In the genomic region with DNA sequence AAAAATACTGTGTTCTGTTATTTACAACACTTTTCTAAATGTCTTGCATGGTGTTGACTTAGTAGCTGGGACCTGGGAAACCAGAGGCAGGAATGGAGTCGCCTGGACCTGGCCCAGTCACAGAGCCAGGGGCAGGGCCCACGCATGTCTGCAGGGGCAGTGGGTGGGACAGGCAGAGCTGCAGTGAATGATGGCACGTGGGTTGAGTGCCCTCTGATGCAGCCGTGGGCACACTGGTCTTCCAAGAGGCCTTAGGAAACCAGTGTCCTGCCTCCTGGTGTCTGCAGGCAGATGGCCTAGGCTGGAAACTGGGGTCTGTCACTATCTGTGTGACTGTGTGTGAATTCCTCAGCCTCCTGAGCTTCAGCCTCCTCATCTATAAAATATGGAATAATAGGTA, we compare ENCODE assay signal across 2 cellular contexts.
TF ChIP-seq lines count a peak whose summit lies in the region.

No MANE protein-coding gene starts in this region.

TF ChIP-seq in SK-N-SH, 30 proteins besides CTCF, POLR2A, EP300 and RAD21 (continued from another document):
- TF ChIP-seq, protein P1, sequence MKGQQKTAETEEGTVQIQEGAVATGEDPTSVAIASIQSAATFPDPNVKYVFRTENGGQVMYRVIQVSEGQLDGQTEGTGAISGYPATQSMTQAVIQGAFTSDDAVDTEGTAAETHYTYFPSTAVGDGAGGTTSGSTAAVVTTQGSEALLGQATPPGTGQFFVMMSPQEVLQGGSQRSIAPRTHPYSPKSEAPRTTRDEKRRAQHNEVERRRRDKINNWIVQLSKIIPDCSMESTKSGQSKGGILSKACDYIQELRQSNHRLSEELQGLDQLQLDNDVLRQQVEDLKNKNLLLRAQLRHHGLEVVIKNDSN (IDR thresholded peaks at IDR 0.05; ENCODE audit: borderline replicate concordance, low read depth) = no peak
- TF ChIP-seq RCOR1 (IDR thresholded peaks at IDR 0.05; ENCODE audit: low read length) (no peak), TAF1 (IDR thresholded peaks at IDR 0.05; ENCODE audit: borderline replicate concordance, low read depth, low read length) (no peak), IRF3 (IDR thresholded peaks at IDR 0.05; ENCODE audit: low read depth, low read length) (no peak), TEAD4 (IDR thresholded peaks at IDR 0.05; ENCODE audit: borderline replicate concordance, insufficient read depth) (no peak), REST (IDR thresholded peaks at IDR 0.05; ENCODE audit: low read depth, low read length) (no peak), TCF12 (IDR thresholded peaks at IDR 0.05) (no peak), FOSL2 (IDR thresholded peaks at IDR 0.05; ENCODE audit: borderline replicate concordance, low read depth) (no peak), RXRA (IDR thresholded peaks at IDR 0.05; ENCODE audit: borderline replicate concordance, low read depth) (no peak), SMC3 (IDR thresholded peaks at IDR 0.05; ENCODE audit: low read depth, low read length) (no peak), JUND (IDR thresholded peaks at IDR 0.05) (no peak)
- TF ChIP-seq, protein P2, sequence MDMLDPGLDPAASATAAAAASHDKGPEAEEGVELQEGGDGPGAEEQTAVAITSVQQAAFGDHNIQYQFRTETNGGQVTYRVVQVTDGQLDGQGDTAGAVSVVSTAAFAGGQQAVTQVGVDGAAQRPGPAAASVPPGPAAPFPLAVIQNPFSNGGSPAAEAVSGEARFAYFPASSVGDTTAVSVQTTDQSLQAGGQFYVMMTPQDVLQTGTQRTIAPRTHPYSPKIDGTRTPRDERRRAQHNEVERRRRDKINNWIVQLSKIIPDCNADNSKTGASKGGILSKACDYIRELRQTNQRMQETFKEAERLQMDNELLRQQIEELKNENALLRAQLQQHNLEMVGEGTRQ (IDR thresholded peaks at IDR 0.05; ENCODE audit: borderline replicate concordance, low read depth, low read length) = no peak

TF ChIP-seq in SK-N-SH treated with all-trans-retinoic acid at 6 μM for 48 hours, 23 proteins besides CTCF, POLR2A, EP300 and RAD21:
- TF ChIP-seq CREB5 (CRISPR knock-in tag; IDR thresholded peaks at IDR 0.05; ENCODE audit: low read depth) (no peak), BACH2 (CRISPR knock-in tag; IDR thresholded peaks at IDR 0.05; ENCODE audit: borderline replicate concordance) (no peak), ZNF8 (CRISPR knock-in tag; IDR thresholded peaks at IDR 0.05) (no peak), ZFP30 (CRISPR knock-in tag; IDR thresholded peaks at IDR 0.05) (no peak), ZC3H10 (CRISPR knock-in tag; IDR thresholded peaks at IDR 0.05) (no peak), ZNF565 (CRISPR knock-in tag; conservative IDR thresholded peaks at IDR 0.05; ENCODE audit: low read depth) (no peak), ZFP3 (CRISPR knock-in tag; IDR thresholded peaks at IDR 0.05) (no peak), GLIS3 (CRISPR knock-in tag; IDR thresholded peaks at IDR 0.05) (no peak), ISL1 (CRISPR knock-in tag; IDR thresholded peaks at IDR 0.05) (no peak), PATZ1 (CRISPR knock-in tag; IDR thresholded peaks at IDR 0.05; ENCODE audit: borderline replicate concordance) (no peak), CSRNP3 (CRISPR knock-in tag; IDR thresholded peaks at IDR 0.05) (no peak), SNAI2 (CRISPR knock-in tag; IDR thresholded peaks at IDR 0.05) (no peak), RARB (CRISPR knock-in tag; IDR thresholded peaks at IDR 0.05) (no peak), PPARA (CRISPR knock-in tag; IDR thresholded peaks at IDR 0.05; ENCODE audit: borderline replicate concordance) (no peak), ESRRG (CRISPR knock-in tag; IDR thresholded peaks at IDR 0.05) (no peak), POU6F1 (CRISPR knock-in tag; IDR thresholded peaks at IDR 0.05; ENCODE audit: borderline replicate concordance, low read depth) (no peak), CSDC2 (CRISPR knock-in tag; IDR thresholded peaks at IDR 0.05) (no peak), ZNF70 (CRISPR knock-in tag; IDR thresholded peaks at IDR 0.05) (no peak)
